Comparison of ENCODE assay signal across 25 cellular contexts in genomic region chr5:60989790-60990189, GRCh38.
"Had no signal": no experiment of that assay in that cellular context is flagged by ENCODE, and none has a peak within 500 bp of the region (broad histone marks: within the 10 kb centered on the region; RNA-seq: fewer than 3 reads in every experiment).

No MANE protein-coding gene starts in this region.

- H3K27me3 ChIP-seq: colonic mucosa, esophagus squamous epithelium, gastrocnemius medialis, heart right ventricle, left lung had no signal

- H3K27ac ChIP-seq: colonic mucosa, epithelial cell of prostate, esophagus squamous epithelium, gastrocnemius medialis, heart right ventricle, left lung, lower lobe of right lung had no signal

- H3K9me3 ChIP-seq: colonic mucosa, gastrocnemius medialis, lower lobe of right lung had no signal

- DNase-seq: colonic mucosa; cortex of kidney; effector CD8-positive, alpha-beta T cell; effector memory CD8-positive, alpha-beta T cell; endodermal cell; erythroblast; esophagus squamous epithelium; foreskin fibroblast; foreskin melanocyte; gastrocnemius medialis; glutamatergic neuron; head of caudate nucleus; heart right ventricle; hippocampal formation; left cardiac atrium; left lung; left ventricle myocardium superior; lower lobe of right lung; mesenchymal stem cell; mucosa of descending colon; naive B cell had no signal

- H3K4me3 ChIP-seq: colonic mucosa, esophagus squamous epithelium, gastrocnemius medialis, heart right ventricle, left lung, lower lobe of right lung, mucosa of descending colon had no signal

- ATAC-seq: effector memory CD8-positive, alpha-beta T cell; esophagus mucosa; gastrocnemius medialis; heart right ventricle; left cardiac atrium; left lung; left ventricle myocardium superior; lower lobe of right lung; mucosa of descending colon had no signal

- H3K36me3 ChIP-seq: colonic mucosa, gastrocnemius medialis, heart right ventricle, lower lobe of right lung had no signal

- H3K4me1 ChIP-seq: colonic mucosa, esophagus squamous epithelium, left lung, lower lobe of right lung had no signal

- FAIRE-seq: endometrium, islet of Langerhans had no signal
